3 cellular contexts compared by ENCODE assay signal in the genomic region with DNA sequence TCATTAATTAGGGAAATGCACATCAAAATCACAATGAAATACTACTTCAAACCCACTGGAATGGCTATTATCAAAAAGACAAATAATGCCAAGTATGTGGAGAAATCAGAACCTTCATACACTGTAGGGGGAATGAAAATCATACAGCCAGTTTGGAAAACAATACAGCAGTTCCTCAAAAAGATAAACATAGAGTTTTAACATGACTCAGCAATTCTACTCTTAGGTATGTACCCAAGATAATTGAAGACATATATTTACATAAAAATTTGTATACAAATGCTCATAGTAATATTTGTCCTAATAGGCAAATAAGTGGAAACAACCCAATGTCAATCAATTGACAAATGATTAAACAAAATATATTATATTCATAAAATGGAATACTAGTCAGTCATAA.
TF ChIP-seq lines count a peak whose summit lies in the region.

No MANE protein-coding gene starts in this region.

TF ChIP-seq in HepG2, 621 proteins besides CTCF, POLR2A, EP300 and RAD21 (continues in another document):
- TF ChIP-seq THAP7 (CRISPR knock-in tag; IDR thresholded peaks at IDR 0.05) (no peak), MLLT10 (CRISPR knock-in tag; IDR thresholded peaks at IDR 0.05) (no peak), MAFF (IDR thresholded peaks at IDR 0.05; ENCODE audit: low read depth, low read length) (peak; percentile 97), MNT (IDR thresholded peaks at IDR 0.05) (no peak), MBD4 (IDR thresholded peaks at IDR 0.05; ENCODE audit: borderline replicate concordance, low read length) (no peak), MAFK (conservative IDR thresholded peaks at IDR 0.05 in 1 of 2, IDR thresholded peaks at IDR 0.05 in 1 of 2; ENCODE audit: low read length in 2 of 2) (peak; percentile 96 to 98)
- TF ChIP-seq, protein P1, sequence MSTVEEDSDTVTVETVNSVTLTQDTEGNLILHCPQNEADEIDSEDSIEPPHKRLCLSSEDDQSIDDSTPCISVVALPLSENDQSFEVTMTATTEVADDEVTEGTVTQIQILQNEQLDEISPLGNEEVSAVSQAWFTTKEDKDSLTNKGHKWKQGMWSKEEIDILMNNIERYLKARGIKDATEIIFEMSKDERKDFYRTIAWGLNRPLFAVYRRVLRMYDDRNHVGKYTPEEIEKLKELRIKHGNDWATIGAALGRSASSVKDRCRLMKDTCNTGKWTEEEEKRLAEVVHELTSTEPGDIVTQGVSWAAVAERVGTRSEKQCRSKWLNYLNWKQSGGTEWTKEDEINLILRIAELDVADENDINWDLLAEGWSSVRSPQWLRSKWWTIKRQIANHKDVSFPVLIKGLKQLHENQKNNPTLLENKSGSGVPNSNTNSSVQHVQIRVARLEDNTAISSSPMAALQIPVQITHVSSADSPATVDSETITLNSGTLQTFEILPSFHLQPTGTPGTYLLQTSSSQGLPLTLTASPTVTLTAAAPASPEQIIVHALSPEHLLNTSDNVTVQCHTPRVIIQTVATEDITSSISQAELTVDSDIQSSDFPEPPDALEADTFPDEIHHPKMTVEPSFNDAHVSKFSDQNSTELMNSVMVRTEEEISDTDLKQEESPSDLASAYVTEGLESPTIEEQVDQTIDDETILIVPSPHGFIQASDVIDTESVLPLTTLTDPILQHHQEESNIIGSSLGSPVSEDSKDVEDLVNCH (CRISPR knock-in tag; IDR thresholded peaks at IDR 0.05) = no peak

TF ChIP-seq in IMR-90, 13 proteins besides CTCF, POLR2A, EP300 and RAD21:
- TF ChIP-seq USF2 (IDR thresholded peaks at IDR 0.05; ENCODE audit: low read depth, low read length) = no peak
- TF ChIP-seq MXI1 (IDR thresholded peaks at IDR 0.05; ENCODE audit: borderline replicate concordance, low read depth, low read length) = no peak
- TF ChIP-seq MAFK (IDR thresholded peaks at IDR 0.05; ENCODE audit: low read depth, low read length) = peak; percentile 95
- TF ChIP-seq RCOR1 (IDR thresholded peaks at IDR 0.05; ENCODE audit: insufficient replicate concordance, low read length) = no peak
- peak; percentile 92 for TF ChIP-seq NFE2L2 (IDR thresholded peaks at IDR 0.05; ENCODE audit: low read depth, low read length)
TF ChIP-seq in IMR-90: peak in this region for 2.

TF ChIP-seq in K562, 482 proteins besides CTCF, POLR2A, EP300 and RAD21 (continues in another document):
- no peak for TF ChIP-seq ZBTB1 (CRISPR knock-in tag; IDR thresholded peaks at IDR 0.05; ENCODE audit: borderline replicate concordance, low read depth)
- TF ChIP-seq SRF (CRISPR knock-in tag; IDR thresholded peaks at IDR 0.05) = no peak
- no peak for TF ChIP-seq ZBTB49 (CRISPR knock-in tag; IDR thresholded peaks at IDR 0.05; ENCODE audit: borderline replicate concordance)
- no peak for TF ChIP-seq ZNF143 (CRISPR knock-in tag; IDR thresholded peaks at IDR 0.05)
- no peak for TF ChIP-seq E2F6 (IDR thresholded peaks at IDR 0.05; ENCODE audit: borderline replicate concordance in 1 of 2, extremely low read depth in 1 of 2, insufficient read depth in 1 of 2, insufficient read length in 1 of 2, low read depth in 1 of 2, low read length in 1 of 2, poor library complexity in 1 of 2, severe bottlenecking in 1 of 2)
- TF ChIP-seq, protein P2, sequence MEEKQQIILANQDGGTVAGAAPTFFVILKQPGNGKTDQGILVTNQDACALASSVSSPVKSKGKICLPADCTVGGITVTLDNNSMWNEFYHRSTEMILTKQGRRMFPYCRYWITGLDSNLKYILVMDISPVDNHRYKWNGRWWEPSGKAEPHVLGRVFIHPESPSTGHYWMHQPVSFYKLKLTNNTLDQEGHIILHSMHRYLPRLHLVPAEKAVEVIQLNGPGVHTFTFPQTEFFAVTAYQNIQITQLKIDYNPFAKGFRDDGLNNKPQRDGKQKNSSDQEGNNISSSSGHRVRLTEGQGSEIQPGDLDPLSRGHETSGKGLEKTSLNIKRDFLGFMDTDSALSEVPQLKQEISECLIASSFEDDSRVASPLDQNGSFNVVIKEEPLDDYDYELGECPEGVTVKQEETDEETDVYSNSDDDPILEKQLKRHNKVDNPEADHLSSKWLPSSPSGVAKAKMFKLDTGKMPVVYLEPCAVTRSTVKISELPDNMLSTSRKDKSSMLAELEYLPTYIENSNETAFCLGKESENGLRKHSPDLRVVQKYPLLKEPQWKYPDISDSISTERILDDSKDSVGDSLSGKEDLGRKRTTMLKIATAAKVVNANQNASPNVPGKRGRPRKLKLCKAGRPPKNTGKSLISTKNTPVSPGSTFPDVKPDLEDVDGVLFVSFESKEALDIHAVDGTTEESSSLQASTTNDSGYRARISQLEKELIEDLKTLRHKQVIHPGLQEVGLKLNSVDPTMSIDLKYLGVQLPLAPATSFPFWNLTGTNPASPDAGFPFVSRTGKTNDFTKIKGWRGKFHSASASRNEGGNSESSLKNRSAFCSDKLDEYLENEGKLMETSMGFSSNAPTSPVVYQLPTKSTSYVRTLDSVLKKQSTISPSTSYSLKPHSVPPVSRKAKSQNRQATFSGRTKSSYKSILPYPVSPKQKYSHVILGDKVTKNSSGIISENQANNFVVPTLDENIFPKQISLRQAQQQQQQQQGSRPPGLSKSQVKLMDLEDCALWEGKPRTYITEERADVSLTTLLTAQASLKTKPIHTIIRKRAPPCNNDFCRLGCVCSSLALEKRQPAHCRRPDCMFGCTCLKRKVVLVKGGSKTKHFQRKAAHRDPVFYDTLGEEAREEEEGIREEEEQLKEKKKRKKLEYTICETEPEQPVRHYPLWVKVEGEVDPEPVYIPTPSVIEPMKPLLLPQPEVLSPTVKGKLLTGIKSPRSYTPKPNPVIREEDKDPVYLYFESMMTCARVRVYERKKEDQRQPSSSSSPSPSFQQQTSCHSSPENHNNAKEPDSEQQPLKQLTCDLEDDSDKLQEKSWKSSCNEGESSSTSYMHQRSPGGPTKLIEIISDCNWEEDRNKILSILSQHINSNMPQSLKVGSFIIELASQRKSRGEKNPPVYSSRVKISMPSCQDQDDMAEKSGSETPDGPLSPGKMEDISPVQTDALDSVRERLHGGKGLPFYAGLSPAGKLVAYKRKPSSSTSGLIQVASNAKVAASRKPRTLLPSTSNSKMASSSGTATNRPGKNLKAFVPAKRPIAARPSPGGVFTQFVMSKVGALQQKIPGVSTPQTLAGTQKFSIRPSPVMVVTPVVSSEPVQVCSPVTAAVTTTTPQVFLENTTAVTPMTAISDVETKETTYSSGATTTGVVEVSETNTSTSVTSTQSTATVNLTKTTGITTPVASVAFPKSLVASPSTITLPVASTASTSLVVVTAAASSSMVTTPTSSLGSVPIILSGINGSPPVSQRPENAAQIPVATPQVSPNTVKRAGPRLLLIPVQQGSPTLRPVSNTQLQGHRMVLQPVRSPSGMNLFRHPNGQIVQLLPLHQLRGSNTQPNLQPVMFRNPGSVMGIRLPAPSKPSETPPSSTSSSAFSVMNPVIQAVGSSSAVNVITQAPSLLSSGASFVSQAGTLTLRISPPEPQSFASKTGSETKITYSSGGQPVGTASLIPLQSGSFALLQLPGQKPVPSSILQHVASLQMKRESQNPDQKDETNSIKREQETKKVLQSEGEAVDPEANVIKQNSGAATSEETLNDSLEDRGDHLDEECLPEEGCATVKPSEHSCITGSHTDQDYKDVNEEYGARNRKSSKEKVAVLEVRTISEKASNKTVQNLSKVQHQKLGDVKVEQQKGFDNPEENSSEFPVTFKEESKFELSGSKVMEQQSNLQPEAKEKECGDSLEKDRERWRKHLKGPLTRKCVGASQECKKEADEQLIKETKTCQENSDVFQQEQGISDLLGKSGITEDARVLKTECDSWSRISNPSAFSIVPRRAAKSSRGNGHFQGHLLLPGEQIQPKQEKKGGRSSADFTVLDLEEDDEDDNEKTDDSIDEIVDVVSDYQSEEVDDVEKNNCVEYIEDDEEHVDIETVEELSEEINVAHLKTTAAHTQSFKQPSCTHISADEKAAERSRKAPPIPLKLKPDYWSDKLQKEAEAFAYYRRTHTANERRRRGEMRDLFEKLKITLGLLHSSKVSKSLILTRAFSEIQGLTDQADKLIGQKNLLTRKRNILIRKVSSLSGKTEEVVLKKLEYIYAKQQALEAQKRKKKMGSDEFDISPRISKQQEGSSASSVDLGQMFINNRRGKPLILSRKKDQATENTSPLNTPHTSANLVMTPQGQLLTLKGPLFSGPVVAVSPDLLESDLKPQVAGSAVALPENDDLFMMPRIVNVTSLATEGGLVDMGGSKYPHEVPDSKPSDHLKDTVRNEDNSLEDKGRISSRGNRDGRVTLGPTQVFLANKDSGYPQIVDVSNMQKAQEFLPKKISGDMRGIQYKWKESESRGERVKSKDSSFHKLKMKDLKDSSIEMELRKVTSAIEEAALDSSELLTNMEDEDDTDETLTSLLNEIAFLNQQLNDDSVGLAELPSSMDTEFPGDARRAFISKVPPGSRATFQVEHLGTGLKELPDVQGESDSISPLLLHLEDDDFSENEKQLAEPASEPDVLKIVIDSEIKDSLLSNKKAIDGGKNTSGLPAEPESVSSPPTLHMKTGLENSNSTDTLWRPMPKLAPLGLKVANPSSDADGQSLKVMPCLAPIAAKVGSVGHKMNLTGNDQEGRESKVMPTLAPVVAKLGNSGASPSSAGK (IDR thresholded peaks at IDR 0.05) = no peak
- TF ChIP-seq SAFB (IDR thresholded peaks at IDR 0.05; ENCODE audit: borderline replicate concordance, low read depth, low read length) = no peak
- TF ChIP-seq ZNF174 (CRISPR knock-in tag; IDR thresholded peaks at IDR 0.05) = no peak
- no peak for TF ChIP-seq KDM4B (IDR thresholded peaks at IDR 0.05; ENCODE audit: borderline replicate concordance in 2 of 2, low read depth in 1 of 2)
- TF ChIP-seq, protein P3, sequence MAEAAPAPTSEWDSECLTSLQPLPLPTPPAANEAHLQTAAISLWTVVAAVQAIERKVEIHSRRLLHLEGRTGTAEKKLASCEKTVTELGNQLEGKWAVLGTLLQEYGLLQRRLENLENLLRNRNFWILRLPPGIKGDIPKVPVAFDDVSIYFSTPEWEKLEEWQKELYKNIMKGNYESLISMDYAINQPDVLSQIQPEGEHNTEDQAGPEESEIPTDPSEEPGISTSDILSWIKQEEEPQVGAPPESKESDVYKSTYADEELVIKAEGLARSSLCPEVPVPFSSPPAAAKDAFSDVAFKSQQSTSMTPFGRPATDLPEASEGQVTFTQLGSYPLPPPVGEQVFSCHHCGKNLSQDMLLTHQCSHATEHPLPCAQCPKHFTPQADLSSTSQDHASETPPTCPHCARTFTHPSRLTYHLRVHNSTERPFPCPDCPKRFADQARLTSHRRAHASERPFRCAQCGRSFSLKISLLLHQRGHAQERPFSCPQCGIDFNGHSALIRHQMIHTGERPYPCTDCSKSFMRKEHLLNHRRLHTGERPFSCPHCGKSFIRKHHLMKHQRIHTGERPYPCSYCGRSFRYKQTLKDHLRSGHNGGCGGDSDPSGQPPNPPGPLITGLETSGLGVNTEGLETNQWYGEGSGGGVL (CRISPR knock-in tag; IDR thresholded peaks at IDR 0.05) = no peak
- peak; percentile 93 for TF ChIP-seq ZNF316 (IDR thresholded peaks at IDR 0.05)
- TF ChIP-seq ZNF561 (CRISPR knock-in tag; conservative IDR thresholded peaks at IDR 0.05) = no peak
- TF ChIP-seq BRD4 (IDR thresholded peaks at IDR 0.05) = no peak
- TF ChIP-seq MAFF (IDR thresholded peaks at IDR 0.05; ENCODE audit: low read length) = peak; percentile 93
- TF ChIP-seq SMC3 (conservative IDR thresholded peaks at IDR 0.05; ENCODE audit: insufficient read depth, low read depth, low read length) = no peak
- TF ChIP-seq ZNF23 (CRISPR knock-in tag; IDR thresholded peaks at IDR 0.05) = no peak
- TF ChIP-seq CREB3 (tag; conservative IDR thresholded peaks at IDR 0.05; ENCODE audit: low read depth) = no peak
- no peak for TF ChIP-seq KLF16 (IDR thresholded peaks at IDR 0.05)
- TF ChIP-seq, protein P4, sequence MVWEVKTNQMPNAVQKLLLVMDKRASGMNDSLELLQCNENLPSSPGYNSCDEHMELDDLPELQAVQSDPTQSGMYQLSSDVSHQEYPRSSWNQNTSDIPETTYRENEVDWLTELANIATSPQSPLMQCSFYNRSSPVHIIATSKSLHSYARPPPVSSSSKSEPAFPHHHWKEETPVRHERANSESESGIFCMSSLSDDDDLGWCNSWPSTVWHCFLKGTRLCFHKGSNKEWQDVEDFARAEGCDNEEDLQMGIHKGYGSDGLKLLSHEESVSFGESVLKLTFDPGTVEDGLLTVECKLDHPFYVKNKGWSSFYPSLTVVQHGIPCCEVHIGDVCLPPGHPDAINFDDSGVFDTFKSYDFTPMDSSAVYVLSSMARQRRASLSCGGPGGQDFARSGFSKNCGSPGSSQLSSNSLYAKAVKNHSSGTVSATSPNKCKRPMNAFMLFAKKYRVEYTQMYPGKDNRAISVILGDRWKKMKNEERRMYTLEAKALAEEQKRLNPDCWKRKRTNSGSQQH (CRISPR knock-in tag; IDR thresholded peaks at IDR 0.05) = no peak
- TF ChIP-seq C11orf30 (IDR thresholded peaks at IDR 0.05; ENCODE audit: low read depth) = peak; percentile 85
